ENCODE assay signal across 16 cellular contexts in genomic region chr17:41123292-41123990, GRCh38. TPM values are rescaled to one million over a fixed set of nuclear protein-coding genes. Genes with fewer than 3 reads are reported as not detected.
"Had no signal": no experiment of that assay in that cellular context is flagged by ENCODE, and none has a peak within 500 bp of the region (broad histone marks: within the 10 kb centered on the region; RNA-seq: fewer than 3 reads in every experiment).

No MANE protein-coding gene starts in this region.

RNA-seq across cellular contexts. Expression of gene KRTAP4-12, which starts 0.5 kb away (rescaled TPM):
- total RNA-seq: endodermal cell, esophagus mucosa, heart left ventricle, kidney, left colon, liver, mammary epithelial cell, mesothelial cell of epicardium, natural killer cell, omental fat pad, pulmonary artery endothelial cell, right atrium auricular region, temporal lobe, tibial nerve, ureter had no signal
- polyA plus RNA-seq: heart left ventricle, immature natural killer cell, liver, mammary epithelial cell had no signal

RNA-seq across cellular contexts. Expression of gene KRTAP4-11, which starts 5.3 kb away (rescaled TPM):
- total RNA-seq: endodermal cell, esophagus mucosa, heart left ventricle, kidney, left colon, liver, mammary epithelial cell, mesothelial cell of epicardium, natural killer cell, omental fat pad, pulmonary artery endothelial cell, right atrium auricular region, temporal lobe, tibial nerve, ureter had no signal
- polyA plus RNA-seq: heart left ventricle, immature natural killer cell, liver, mammary epithelial cell had no signal

RNA-seq across cellular contexts. Expression of gene KRTAP4-6, which starts 16.9 kb away (rescaled TPM):
- total RNA-seq: endodermal cell, esophagus mucosa, heart left ventricle, kidney, left colon, liver, mammary epithelial cell, mesothelial cell of epicardium, natural killer cell, omental fat pad, pulmonary artery endothelial cell, right atrium auricular region, temporal lobe, tibial nerve, ureter had no signal
- polyA plus RNA-seq: heart left ventricle, immature natural killer cell, liver, mammary epithelial cell had no signal

RNA-seq across cellular contexts. Expression of gene KRTAP4-9, which starts 18.3 kb away (rescaled TPM):
- total RNA-seq: endodermal cell, esophagus mucosa, heart left ventricle, kidney, left colon, liver, mammary epithelial cell, mesothelial cell of epicardium, natural killer cell, omental fat pad, pulmonary artery endothelial cell, right atrium auricular region, temporal lobe, tibial nerve, ureter had no signal
- polyA plus RNA-seq: heart left ventricle, immature natural killer cell, liver, mammary epithelial cell had no signal

RNA-seq across cellular contexts. Expression of gene KRTAP4-16, which starts 21.4 kb away (rescaled TPM):
- total RNA-seq: endodermal cell, esophagus mucosa, heart left ventricle, kidney, left colon, liver, mammary epithelial cell, mesothelial cell of epicardium, natural killer cell, omental fat pad, pulmonary artery endothelial cell, right atrium auricular region, temporal lobe, tibial nerve, ureter had no signal
- polyA plus RNA-seq: heart left ventricle, immature natural killer cell, liver, mammary epithelial cell had no signal
